1 cellular context compared by ENCODE assay signal in the genomic region with DNA sequence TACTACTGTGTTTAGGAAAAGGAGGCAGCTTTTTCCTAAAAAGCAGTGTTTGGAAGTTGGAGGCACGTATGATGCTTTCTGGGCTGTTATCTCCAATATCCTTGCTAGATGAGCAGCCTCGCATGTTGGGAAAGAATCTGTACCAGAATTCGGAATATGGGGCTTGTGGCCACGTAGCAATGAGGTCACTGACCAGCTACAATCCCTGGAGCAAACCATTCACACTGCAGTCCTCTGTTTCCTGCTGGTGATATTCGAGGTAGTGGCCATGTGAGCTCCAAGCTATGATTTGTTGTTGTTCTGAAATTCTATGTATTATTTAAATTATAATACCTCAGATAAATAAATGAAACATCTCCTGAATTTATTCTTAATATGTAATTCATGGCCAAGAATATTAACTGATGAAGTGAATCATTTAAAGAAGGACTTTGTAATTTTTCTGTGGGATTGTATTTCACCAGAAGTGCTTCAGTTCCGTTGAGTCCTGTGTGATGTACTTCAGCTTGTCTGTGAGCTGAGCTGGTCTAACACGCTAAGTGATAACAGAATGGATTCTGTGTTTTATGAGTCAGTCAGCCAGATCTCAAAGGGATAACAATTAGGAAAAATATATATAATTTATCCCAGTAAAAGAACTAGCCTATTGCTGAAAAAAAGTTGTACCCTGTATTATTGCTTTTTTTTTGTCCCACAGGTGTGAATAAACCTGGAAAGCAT.
TF ChIP-seq lines count a peak whose summit lies in the region.

No MANE protein-coding gene starts in this region.

TF ChIP-seq in HepG2, 621 proteins besides CTCF, POLR2A, EP300 and RAD21 (continued from another document):
- no peak for TF ChIP-seq ZNF44 (CRISPR knock-in tag; IDR thresholded peaks at IDR 0.05)
- no peak for TF ChIP-seq ZKSCAN8 (CRISPR knock-in tag; IDR thresholded peaks at IDR 0.05; ENCODE audit: borderline replicate concordance)
- no peak for TF ChIP-seq PRPF4 (IDR thresholded peaks at IDR 0.05; ENCODE audit: low read depth, low read length, poor library complexity, severe bottlenecking)
- no peak for TF ChIP-seq FOXP1 (IDR thresholded peaks at IDR 0.05)
- no peak for TF ChIP-seq FOXP1 (CRISPR knock-in tag; IDR thresholded peaks at IDR 0.05)
- TF ChIP-seq ZC3H13 (CRISPR knock-in tag; IDR thresholded peaks at IDR 0.05): no peak
- no peak for TF ChIP-seq EZH2 (conservative IDR thresholded peaks at IDR 0.05; ENCODE audit: low read depth, low read length)
- no peak for TF ChIP-seq PHF5A (CRISPR knock-in tag; IDR thresholded peaks at IDR 0.05; ENCODE audit: low read depth, unreplicated experiment)
- TF ChIP-seq ZSCAN22 (CRISPR knock-in tag; IDR thresholded peaks at IDR 0.05): no peak
